8 cellular contexts compared by ENCODE assay signal in genomic region chr19:18618236-18618635, GRCh38. TPM values are rescaled to one million over a fixed set of nuclear protein-coding genes. Genes with fewer than 3 reads are reported as not detected.
"Had no signal": no experiment of that assay in that cellular context is flagged by ENCODE, and none has a peak within 500 bp of the region (broad histone marks: within the 10 kb centered on the region; RNA-seq: fewer than 3 reads in every experiment).

No MANE protein-coding gene starts in this region.

- DNase-seq: GDM1, GF-D8 had no signal

- FAIRE-seq: G401.6, GM12878, GM12891, GM12892, GM18507, GM19239 had no signal

- H3K4me3 ChIP-seq: GM12878 had no signal

- ATAC-seq: GM12878 had no signal

RNA-seq across cellular contexts. Expression of gene TMEM59L, which starts 5.6 kb away (rescaled TPM):
- polyA plus RNA-seq: GM12878 had no signal
